ENCODE assay signal across 16 cellular contexts in genomic region chr16:4213721-4214120, GRCh38. TPM values are rescaled to one million over a fixed set of nuclear protein-coding genes. Genes with fewer than 3 reads are reported as not detected.
DNase-seq lines count a peak whose midpoint lies in the region; ATAC-seq, FAIRE-seq and TF ChIP-seq lines count a peak whose summit lies in the region.
"Had no signal": no experiment of that assay in that cellular context is flagged by ENCODE, and none has a peak within 500 bp of the region (broad histone marks: within the 10 kb centered on the region; RNA-seq: fewer than 3 reads in every experiment).

No MANE protein-coding gene starts in this region.

- intact Hi-C loops in breast epithelium (cut with DNase I; ENCODE audit: low total_unique reads), result no loop called here

- H3K4me2 ChIP-seq in keratinocyte (ENCODE audit: control insufficient read depth, extremely low read depth, insufficient read depth, low read depth, low read length), result peak overlapping the region; percentile 64

- H3K9me3 ChIP-seq in breast epithelium (no peaks in the 10 kb centered on the region), keratinocyte (ENCODE audit: control insufficient read depth, low read depth, low read length) (no peaks in the 10 kb centered on the region), suprapubic skin (no peaks in the 10 kb centered on the region)
- H3K9me3 ChIP-seq: right lobe of liver had no signal

- no peak for TF ChIP-seq EP300 in suprapubic skin (IDR thresholded peaks at IDR 0.05)

- no peak for TF ChIP-seq CTCF in HFFc6 (IDR thresholded peaks at IDR 0.05)
- no peak for TF ChIP-seq CTCF in breast epithelium (IDR thresholded peaks at IDR 0.05)
- no peak for TF ChIP-seq CTCF in keratinocyte (optimal IDR thresholded peaks at IDR 0.05 in 1 of 3, IDR thresholded peaks at IDR 0.05 in 1 of 3, conservative IDR thresholded peaks at IDR 0.05 in 1 of 3; ENCODE audit: extremely low read depth in 1 of 3, insufficient read depth in 2 of 3, low read length in 3 of 3)
- no peak for TF ChIP-seq CTCF in suprapubic skin (IDR thresholded peaks at IDR 0.05)

- H3K9me3 Mint-ChIP-seq in HFFc6, result no peaks in the 10 kb centered on the region
- H3K9me3 Mint-ChIP-seq: CD14-positive monocyte; central memory CD8-positive, alpha-beta T cell had no signal

- FAIRE-seq in keratinocyte (lab: Jason Lieb, UNC), result no peak

- H3K4me3 Mint-ChIP-seq in HFFc6, result peak overlapping the region; percentile 69
- H3K4me3 Mint-ChIP-seq: CD14-positive monocyte; central memory CD8-positive, alpha-beta T cell had no signal

- no peaks in the 10 kb centered on the region for H3K36me3 Mint-ChIP-seq in HFFc6 (ENCODE audit: low read depth)
- H3K36me3 Mint-ChIP-seq: CD14-positive monocyte had no signal

- H3K27me3 ChIP-seq in breast epithelium (no peaks in the 10 kb centered on the region), keratinocyte (ENCODE audit: control insufficient read depth, extremely low read depth, insufficient read depth, low read length) (no peaks in the 10 kb centered on the region), suprapubic skin (no peaks in the 10 kb centered on the region)
- H3K27me3 ChIP-seq: right lobe of liver had no signal

- dilution Hi-C loops in keratinocyte (cut with MboI; ENCODE audit: extremely low pct_ligation_motif_present, low sequenced_read_pairs), result no loop called here

- 67% methylated on average over 7 of the region's 7 CpGs for WGBS in suprapubic skin

- ATAC-seq in HG02623 (IDR thresholded peaks at IDR 0.05; ENCODE audit: unreplicated experiment), result no peak
- no peak for ATAC-seq in GM18909 (IDR thresholded peaks at IDR 0.05; ENCODE audit: poor library complexity, unreplicated experiment)

- no peaks in the 10 kb centered on the region for H3K9me1 ChIP-seq in keratinocyte (ENCODE audit: control insufficient read depth, extremely low read depth, insufficient read depth, low read length)

- H3K36me3 ChIP-seq in breast epithelium (no peaks in the 10 kb centered on the region), keratinocyte (ENCODE audit: control insufficient read depth in 2 of 2, extremely low read depth in 1 of 2, insufficient read depth in 2 of 2, low read length in 2 of 2) (no peaks in the 10 kb centered on the region), suprapubic skin (no peaks in the 10 kb centered on the region)
- H3K36me3 ChIP-seq: right lobe of liver had no signal

- H3K4me1 Mint-ChIP-seq in HFFc6 (ENCODE audit: low read depth), result peaks cover 21% of the 10 kb centered on the region
- H3K4me1 Mint-ChIP-seq: CD14-positive monocyte; central memory CD8-positive, alpha-beta T cell had no signal

- no peak for TF ChIP-seq POLR2A in breast epithelium (IDR thresholded peaks at IDR 0.05)
- TF ChIP-seq POLR2A in suprapubic skin (IDR thresholded peaks at IDR 0.05), result no peak

- H3K27me3 Mint-ChIP-seq in HFFc6 (ENCODE audit: insufficient read depth), result no peaks in the 10 kb centered on the region; the same call in 1 of the 2 replicates

- H3K79me2 ChIP-seq in keratinocyte (ENCODE audit: control insufficient read depth, insufficient read depth, low read length), result no peaks in the 10 kb centered on the region

- H4K20me1 ChIP-seq in keratinocyte (ENCODE audit: control insufficient read depth, extremely low read depth, insufficient read depth, low read length), result no peaks in the 10 kb centered on the region

- H2AFZ ChIP-seq in keratinocyte (ENCODE audit: control insufficient read depth, low read length), result peak overlapping the region; percentile 82

- H3K27ac ChIP-seq in breast epithelium (peak overlapping the region; percentile 79 to 81), keratinocyte (ENCODE audit: control insufficient read depth, insufficient read depth, low read length) (peak overlapping the region; percentile 85), suprapubic skin (peak overlapping the region; percentile 47)
- H3K27ac ChIP-seq: HL-60, right lobe of liver, SK-N-MC had no signal

- no peak for DNase-seq in HFFc6
- DNase-seq in breast epithelium (ENCODE audit: low spot score in 2 of 2), result peak in 1 of 2 donors; percentile 39
- no peak for DNase-seq in keratinocyte (ENCODE audit: low read depth, low spot score)
- DNase-seq in suprapubic skin (ENCODE audit: low spot score in 2 of 2), result no peak
- no peak for DNase-seq in H4 (ENCODE audit: low spot score)
- no peak for DNase-seq in stimulated activated naive CD4-positive, alpha-beta T cell (lab: John Stamatoyannopoulos, UW)
- DNase-seq: activated CD4-positive, alpha-beta T cell treated with anti-CD3 and anti-CD28 coated beads for 1 hour; midbrain; NCI-H1105 treated with DMSO at 0.1 percent for 48 hours; right lobe of liver had no signal

- peak overlapping the region; percentile 95 for H3K27ac Mint-ChIP-seq in HFFc6
- H3K27ac Mint-ChIP-seq: CD14-positive monocyte had no signal

- H3K9ac ChIP-seq in keratinocyte (ENCODE audit: control insufficient read depth, extremely low read depth, insufficient read depth, low read length), result peak overlapping the region; percentile 60

- H3K4me1 ChIP-seq in breast epithelium, result no peaks in the 10 kb centered on the region
- peaks cover 21% of the 10 kb centered on the region for H3K4me1 ChIP-seq in keratinocyte (ENCODE audit: control insufficient read depth, extremely low read depth, insufficient read depth, low read length)
- H3K4me1 ChIP-seq in suprapubic skin, result peaks cover 28% of the 10 kb centered on the region

- H3K4me3 ChIP-seq in breast epithelium, result no peak overlapping the region
- peak overlapping the region in 1 of 3 experiments; percentile 23 for H3K4me3 ChIP-seq in keratinocyte (ENCODE audit: control insufficient read depth in 2 of 3, extremely low read depth in 1 of 3, insufficient read depth in 2 of 3, low read depth in 1 of 3, low read length in 3 of 3)
- H3K4me3 ChIP-seq in suprapubic skin, result no peak overlapping the region
- H3K4me3 ChIP-seq: right lobe of liver, SK-N-MC had no signal

RNA-seq across cellular contexts. Expression of gene SRL, which starts 28.2 kb away (rescaled TPM):
- total RNA-seq in HFFc6 (2021; fragmentation: NEBNext Ultra II Directional; extraction: Animal tissue kit (Norgen Biotek cat#: 25700)), result not detected
- under 1 TPM; 0.32 to 0.98 (median 0.44) TPM for total RNA-seq in breast epithelium
- not detected in 3 replicates for polyA plus RNA-seq in keratinocyte
- not detected for polyA plus RNA-seq in keratinocyte (2011; ENCODE audit: low read depth)
- polyA plus RNA-seq in keratinocyte (2011; cell fraction: cytosol; rRNA removed), result 0.02 TPM in 1 of 2 replicates, not detected in the other
- not detected in 2 replicates for polyA plus RNA-seq in keratinocyte (2011; cell fraction: nucleus; rRNA removed)
- polyA plus RNA-seq in keratinocyte (2012; ENCODE audit: low replicate concordance), result 0.03 TPM in 1 of 2 replicates, not detected in the other
- not detected in 3 replicates for polyA minus RNA-seq in keratinocyte
- not detected for polyA minus RNA-seq in keratinocyte (2011; cell fraction: cytosol; rRNA and poly(A)+ RNA removed)
- not detected in 2 replicates for polyA minus RNA-seq in keratinocyte (2011; cell fraction: nucleus; rRNA and poly(A)+ RNA removed)
- total RNA-seq in suprapubic skin, result 1 to 10 TPM in 1 of 4 donors, under 1 TPM in 3; 0.16 to 1.4 (median 0.52) TPM
- total RNA-seq in H4 (2014; rRNA removed; shearing (Covaris generic)), result not detected in 2 replicates
- polyA plus RNA-seq: CD14-positive monocyte had no signal

RNA-seq across cellular contexts. Expression of gene TFAP4, which starts 59.1 kb away (rescaled TPM):
- total RNA-seq in HFFc6 (2021; fragmentation: NEBNext Ultra II Directional; extraction: Animal tissue kit (Norgen Biotek cat#: 25700)), result 10 to 100 TPM in 3 of 6 experiments, 1 to 10 TPM in 3; 8.3 to 11.7 (median 10.1) TPM
- 1 to 10 TPM; 4.6 to 7.2 (median 6.2) TPM for total RNA-seq in breast epithelium
- polyA plus RNA-seq in keratinocyte, result 4.9 to 9.2 TPM (median 6.7 TPM) in 3 replicates
- 6.1 TPM for polyA plus RNA-seq in keratinocyte (2011; ENCODE audit: low read depth)
- 2.0 and 3.6 TPM in 2 replicates for polyA plus RNA-seq in keratinocyte (2011; cell fraction: cytosol; rRNA removed)
- 3.5 and 4.4 TPM in 2 replicates for polyA plus RNA-seq in keratinocyte (2011; cell fraction: nucleus; rRNA removed)
- 5.0 and 10.4 TPM in 2 replicates for polyA plus RNA-seq in keratinocyte (2012; ENCODE audit: low replicate concordance)
- 7.8 to 17.9 TPM (median 17.2 TPM) in 3 replicates for polyA minus RNA-seq in keratinocyte
- polyA minus RNA-seq in keratinocyte (2011; cell fraction: cytosol; rRNA and poly(A)+ RNA removed), result 14.8 TPM
- polyA minus RNA-seq in keratinocyte (2011; cell fraction: nucleus; rRNA and poly(A)+ RNA removed), result 2.0 and 2.8 TPM in 2 replicates
- 10 to 100 TPM; 12.0 to 18.3 (median 14.9) TPM for total RNA-seq in suprapubic skin
- 7.3 and 8.8 TPM in 2 replicates for total RNA-seq in H4 (2014; rRNA removed; shearing (Covaris generic))
